7 cellular contexts compared by ENCODE assay signal in genomic region chr4:17436047-17436749, GRCh38.
DNase-seq lines count a peak whose midpoint lies in the region; ATAC-seq, FAIRE-seq and TF ChIP-seq lines count a peak whose summit lies in the region.
"Not testable (repeated sequence)": the region's sequence is repeated elsewhere in the genome, so short reads cannot be mapped to it uniquely, and the experiment has no call there.

No MANE protein-coding gene starts in this region.

- peak; percentile 1 for DNase-seq in Jurkat, Clone E6-1 (ENCODE audit: low read depth, low spot score)
- not testable (repeated sequence) for DNase-seq in K562 (ENCODE audit: extremely low read depth in 1 of 4, low spot score in 3 of 4); neuronal stem cell (ENCODE audit: low spot score); upper lobe of right lung
- DNase-seq in chondrocyte (ENCODE audit: low spot score): peak; percentile 90
- DNase-seq in testis: peak; percentile 50

- ATAC-seq in K562: peak; percentile 82
- peak; percentile 31 for ATAC-seq in stimulated activated memory B cell treated with anti-CD40 and anti-IgM and Interleukin-4, amounts not matched to agents 10 μg/mL and 1 μg/mL and 100 μg/mL, for 72 hours
- peak; percentile 23 for ATAC-seq in upper lobe of right lung

- H3K4ac ChIP-seq in neuronal stem cell (ENCODE audit: low read length): not testable (repeated sequence)

- peak overlapping the region; percentile 41 for H2BK12ac ChIP-seq in neuronal stem cell (ENCODE audit: low read length)

- not testable (repeated sequence) for H3K79me1 ChIP-seq in neuronal stem cell (ENCODE audit: low read depth, low read length)

- H3K27me3 Mint-ChIP-seq in chondrocyte (ENCODE audit: low read depth); stimulated activated memory B cell treated with anti-CD40 and anti-IgM and Interleukin-4, amounts not matched to agents 10 μg/mL and 1 μg/mL and 100 μg/mL, for 72 hours: not testable (repeated sequence)

- not testable (repeated sequence) for H3K27ac Mint-ChIP-seq in chondrocyte (ENCODE audit: unreplicated experiment); stimulated activated memory B cell treated with anti-CD40 and anti-IgM and Interleukin-4, amounts not matched to agents 10 μg/mL and 1 μg/mL and 100 μg/mL, for 72 hours

- not testable (repeated sequence) for H2AK5ac ChIP-seq in neuronal stem cell (ENCODE audit: low read depth, low read length)

- H3K9ac ChIP-seq in K562 (ENCODE audit: insufficient read depth in 1 of 2, low read depth in 2 of 2, low read length in 2 of 2); neuronal stem cell (ENCODE audit: low read depth, low read length, poor library complexity): not testable (repeated sequence)

- not testable (repeated sequence) for H3K9me3 Mint-ChIP-seq in chondrocyte (ENCODE audit: low read depth); stimulated activated memory B cell treated with anti-CD40 and anti-IgM and Interleukin-4, amounts not matched to agents 10 μg/mL and 1 μg/mL and 100 μg/mL, for 72 hours

- not testable (repeated sequence) for H4K8ac ChIP-seq in neuronal stem cell (ENCODE audit: low read depth, low read length)

- not testable (repeated sequence) for H2BK15ac ChIP-seq in neuronal stem cell (ENCODE audit: low read length)

- in situ Hi-C loops in K562 (cut with MboI): not testable (repeated sequence)

- not testable (repeated sequence) for H2BK120ac ChIP-seq in neuronal stem cell (ENCODE audit: low read depth, low read length)

- intact Hi-C loops in K562 (cut with micrococcal nuclease): loop anchor here (10.0 kb wide), 1 partner anchor 241 kb away; no protein-coding TSS in a partner anchor
- intact Hi-C loops in testis (cut with DNase I; ENCODE audit: low total_unique reads); upper lobe of right lung (cut with DNase I): not testable (repeated sequence)

- not testable (repeated sequence) for TF ChIP-seq CTCF in K562 (IDR thresholded peaks at IDR 0.05 in 2 of 3, conservative IDR thresholded peaks at IDR 0.05 in 1 of 3; ENCODE audit: insufficient read depth in 2 of 3, low read depth in 1 of 3, low read length in 3 of 3); chondrocyte (IDR thresholded peaks at IDR 0.05); testis (IDR thresholded peaks at IDR 0.05); upper lobe of right lung (IDR thresholded peaks at IDR 0.05)

- not testable (repeated sequence) for H3K9me1 ChIP-seq in K562 (ENCODE audit: control insufficient read depth, insufficient read depth, low read length)

- H2AFZ ChIP-seq in K562 (ENCODE audit: low read depth, low read length): peak overlapping the region; percentile 66; the same call in 1 of the 2 replicates
- H2AFZ ChIP-seq in neuronal stem cell (ENCODE audit: low read length): not testable (repeated sequence)

- peaks cover 0 to 27% of the 10 kb centered on the region in 2 experiments; a peak in 3 of 5 replicates for H3K27me3 ChIP-seq in K562 (ENCODE audit: control insufficient read depth in 2 of 2, insufficient read depth in 2 of 2, low read length in 2 of 2)
- not testable (repeated sequence) for H3K27me3 ChIP-seq in neuronal stem cell (ENCODE audit: control insufficient read depth in 3 of 3, insufficient read depth in 3 of 3, low read depth in 1 of 3, low read length in 3 of 3); testis; upper lobe of right lung

- not testable (repeated sequence) for H3K9me3 ChIP-seq in K562 (replicated peaks; ENCODE audit: control insufficient read depth, insufficient read depth, low read depth, low read length); neuronal stem cell (replicated peaks in 1 of 2; ENCODE audit: control insufficient read depth in 2 of 2, insufficient read depth in 1 of 2, low read depth in 1 of 2, low read length in 2 of 2); testis; upper lobe of right lung

- CTCF ChIA-PET in K562 (lab: Yijun Ruan, JAX; ENCODE audit: low intra/inter-chr PET ratio): not testable (repeated sequence)

- not testable (repeated sequence) for H3K23ac ChIP-seq in neuronal stem cell (ENCODE audit: low read depth, low read length, poor library complexity)

- FAIRE-seq in K562 (lab: Jason Lieb, UNC): not testable (repeated sequence)

- not testable (repeated sequence) for H4K91ac ChIP-seq in neuronal stem cell (ENCODE audit: low read depth, low read length, poor library complexity)

- TF ChIP-seq POLR2A in K562 (conservative IDR thresholded peaks at IDR 0.05); testis (IDR thresholded peaks at IDR 0.05): not testable (repeated sequence)

- H3K36me3 Mint-ChIP-seq in chondrocyte (ENCODE audit: low read depth); stimulated activated memory B cell treated with anti-CD40 and anti-IgM and Interleukin-4, amounts not matched to agents 10 μg/mL and 1 μg/mL and 100 μg/mL, for 72 hours: not testable (repeated sequence)

- POLR2A ChIA-PET in K562 (lab: Yijun Ruan, JAX): interaction anchor here (1.1 kb wide), 1 partner anchor 113 kb away, joined by 3 read pairs; no protein-coding TSS in a partner anchor

- not testable (repeated sequence) for H3K4me2 ChIP-seq in K562 (ENCODE audit: insufficient read depth, low read length); neuronal stem cell (ENCODE audit: insufficient read depth, low read length, poor library complexity, severe bottlenecking)

- not testable (repeated sequence) for TF ChIP-seq EP300 in K562 (IDR thresholded peaks at IDR 0.05; ENCODE audit: low read length)

- 10% methylated on average over 14 of the region's 21 CpGs for WGBS in K562 (ENCODE audit: insufficient coverage, low coverage, missing lambda C conversion rate)
- WGBS in neuronal stem cell (ENCODE audit: extremely low coverage in 2 of 2, insufficient read length in 2 of 2, insufficient replicate concordance in 1 of 2), 2 donors: no CpG with 5 or more reads among the region's 21 CpGs
- WGBS in testis, 2 donors: 53 to 69% methylated on average over 8 to 21 of the region's 21 CpGs

- H3K27ac ChIP-seq in K562 (ENCODE audit: extremely low read depth, low read depth, low read length); neuronal stem cell (replicated peaks; ENCODE audit: low read length); testis; upper lobe of right lung: not testable (repeated sequence)

- TF ChIP-seq RAD21 in K562 (CRISPR knock-in tag; conservative IDR thresholded peaks at IDR 0.05 in 1 of 2, IDR thresholded peaks at IDR 0.05 in 1 of 2): not testable (repeated sequence)

- H3K36me3 ChIP-seq in K562 (ENCODE audit: control insufficient read depth, insufficient read depth, low read length); neuronal stem cell (replicated peaks in 1 of 2; ENCODE audit: control insufficient read depth in 2 of 2, insufficient read depth in 2 of 2, low read length in 2 of 2); testis (ENCODE audit: low read depth, missing control alignments); upper lobe of right lung: not testable (repeated sequence)

- not testable (repeated sequence) for H3K4me3 Mint-ChIP-seq in chondrocyte (ENCODE audit: unreplicated experiment); stimulated activated memory B cell treated with anti-CD40 and anti-IgM and Interleukin-4, amounts not matched to agents 10 μg/mL and 1 μg/mL and 100 μg/mL, for 72 hours

- H3K4me1 Mint-ChIP-seq in chondrocyte (ENCODE audit: low read depth); stimulated activated memory B cell treated with anti-CD40 and anti-IgM and Interleukin-4, amounts not matched to agents 10 μg/mL and 1 μg/mL and 100 μg/mL, for 72 hours: not testable (repeated sequence)

- H3K4me3 ChIP-seq in Jurkat, Clone E6-1 (ENCODE audit: low read length); K562; neuronal stem cell (ENCODE audit: low read length in 2 of 2); upper lobe of right lung: not testable (repeated sequence)
- H3K4me3 ChIP-seq in testis: peak overlapping the region; percentile 29 to 39

- H3K4me1 ChIP-seq in K562 (replicated peaks in 1 of 2; ENCODE audit: control insufficient read depth in 2 of 2, insufficient read depth in 2 of 2, low read length in 2 of 2); neuronal stem cell (ENCODE audit: control insufficient read depth in 2 of 2, insufficient read depth in 1 of 2, low read depth in 1 of 2, low read length in 2 of 2); testis; upper lobe of right lung: not testable (repeated sequence)

- BruUV-seq in K562 (replicated peaks; lab: Mats Ljungman, UMichigan): not testable (repeated sequence)

- not testable (repeated sequence) for H2BK5ac ChIP-seq in neuronal stem cell (ENCODE audit: low read length)

- not testable (repeated sequence) for H3K18ac ChIP-seq in neuronal stem cell (ENCODE audit: low read length)

- H3K79me2 ChIP-seq in K562 (ENCODE audit: control insufficient read depth, insufficient read depth, low read length): not testable (repeated sequence)

- not testable (repeated sequence) for H3K14ac ChIP-seq in neuronal stem cell (ENCODE audit: low read length)

- not testable (repeated sequence) for H4K20me1 ChIP-seq in K562 (replicated peaks; ENCODE audit: control insufficient read depth, insufficient read depth, low read length)

Comparison
In these comparisons a context has a peak if more than half of its experiments do, and no peak if none do; other contexts are left out.
1. ATAC-seq: peak in every context shown above with its lines; median percentile 82 in K562; 31 in stimulated activated memory B cell treated with anti-CD40 and anti-IgM and Interleukin-4, amounts not matched to agents 10 μg/mL and 1 μg/mL and 100 μg/mL, for 72 hours; 23 in upper lobe of right lung.